Comparison of ENCODE assay signal across 8 cellular contexts in genomic region chr21:45880097-45881068, GRCh38.
DNase-seq lines count a peak whose midpoint lies in the region; ATAC-seq and TF ChIP-seq lines count a peak whose summit lies in the region.

No MANE protein-coding gene starts in this region.

- H3K4me1 ChIP-seq in GM23338 (ENCODE audit: insufficient read depth) (no peaks in the 10 kb centered on the region), endodermal cell (ENCODE audit: control insufficient read depth, insufficient read depth, low read length) (no peaks in the 10 kb centered on the region)

- H3K9me3 ChIP-seq in AG04450 (ENCODE audit: control insufficient read depth, insufficient read depth, low read length) = no peaks in the 10 kb centered on the region; the same call in 1 of the 2 replicates
- no peaks in the 10 kb centered on the region for H3K9me3 ChIP-seq in endodermal cell (ENCODE audit: control insufficient read depth, low read length)

- H4K20me1 ChIP-seq in GM23338 (replicated peaks; ENCODE audit: insufficient read depth) = no peaks in the 10 kb centered on the region

- CTCF ChIA-PET in AG04450 (lab: Charles Lee) = interaction anchor here (0.9 to 1.2 kb wide), 3 partner anchors 59 to 324 kb away, joined by 3 to 7 read pairs (median 4); no protein-coding TSS in a partner anchor
- CTCF ChIA-PET in activated CD8-positive, alpha-beta T cell treated with anti-CD3 and anti-CD28 coated beads, Interleukin-2, amount 10 ng/mL, durations not matched to agents 7 days and 5 days (lab: Charles Lee) = interaction anchor here (0.8 to 2.1 kb wide), 4 partner anchors 9 to 284 kb away, joined by 4 to 12 read pairs (median 6); no protein-coding TSS in a partner anchor

- H3K27ac ChIP-seq in AG04450 (ENCODE audit: low read depth, low read length) = no peak overlapping the region
- no peak overlapping the region for H3K27ac ChIP-seq in GM23338 (ENCODE audit: low read depth)
- H3K27ac ChIP-seq in endodermal cell (ENCODE audit: low read depth, low read length) = no peak overlapping the region

- H3K36me3 Mint-ChIP-seq in GM23338 (ENCODE audit: low read depth) (no peaks in the 10 kb centered on the region), endodermal cell (ENCODE audit: low read depth) (no peaks in the 10 kb centered on the region)
- H3K36me3 Mint-ChIP-seq in activated CD8-positive, alpha-beta T cell treated with anti-CD3 and anti-CD28 coated beads, Interleukin-2, amount 10 ng/mL, durations not matched to agents 7 days and 5 days (ENCODE audit: low read depth) = peaks cover under 1% of the 10 kb centered on the region

- 67 to 68% methylated on average over 22 to 29 of the region's 29 CpGs for WGBS in endodermal cell (ENCODE audit: insufficient coverage in 1 of 2, insufficient read length in 1 of 2), 2 experiments

- TF ChIP-seq CTCF in AG04450 (IDR thresholded peaks at IDR 0.05; ENCODE audit: low read depth, low read length) (peak; percentile 49), GM23338 (conservative IDR thresholded peaks at IDR 0.05; ENCODE audit: low read depth in 2 of 2) (peak; percentile 82 to 83), endodermal cell (conservative IDR thresholded peaks at IDR 0.05) (peak; percentile 93)

- H2AFZ ChIP-seq in GM23338 = no peak overlapping the region

- H3K79me2 ChIP-seq in GM23338 (replicated peaks; ENCODE audit: insufficient read depth) = no peaks in the 10 kb centered on the region

- H3K9me3 Mint-ChIP-seq in GM23338 (no peaks in the 10 kb centered on the region), endodermal cell (no peaks in the 10 kb centered on the region)
- peaks cover under 1% of the 10 kb centered on the region for H3K9me3 Mint-ChIP-seq in activated CD8-positive, alpha-beta T cell treated with anti-CD3 and anti-CD28 coated beads, Interleukin-2, amount 10 ng/mL, durations not matched to agents 7 days and 5 days (ENCODE audit: insufficient read depth)

- DNase-seq in AG04450 (ENCODE audit: low read depth, low spot score) (no peak), GM23338 (ENCODE audit: low spot score) (peak; percentile 96), NCI-H82 treated with DMSO at 0.1 percent for 48 hours (lab: John Stamatoyannopoulos, UW; ENCODE audit: unreplicated experiment) (peak; percentile 32), endodermal cell (peak; percentile 93), midbrain (lab: John Stamatoyannopoulos, UW) (peak; percentile 65)
- DNase-seq in activated CD8-positive, alpha-beta T cell treated with anti-CD3 and anti-CD28 coated beads, Interleukin-2, amount 10 ng/mL, durations not matched to agents 7 days and 5 days = peak; percentile 80
- peak; percentile 88 for DNase-seq in stimulated activated CD8-positive, alpha-beta memory T cell treated with anti-CD3 and anti-CD28 coated beads, Interleukin-4, amount 100 ng/mL, for 48 hours

- ATAC-seq in GM23338 (peak; percentile 96), HG03442 (IDR thresholded peaks at IDR 0.05; ENCODE audit: unreplicated experiment) (no peak)
- ATAC-seq in activated CD8-positive, alpha-beta T cell treated with anti-CD3 and anti-CD28 coated beads, Interleukin-2, amount 10 ng/mL, durations not matched to agents 7 days and 5 days = peak; percentile 82

- no peak overlapping the region for H3K4me3 ChIP-seq in AG04450 (ENCODE audit: low read depth, low read length)
- no peak overlapping the region for H3K4me3 ChIP-seq in GM23338
- H3K4me3 ChIP-seq in endodermal cell (ENCODE audit: low read length) = no peak overlapping the region

- POLR2A ChIA-PET in AG04450 (lab: Yijun Ruan, JAX) = no interaction called here
- POLR2A ChIA-PET in activated CD8-positive, alpha-beta T cell treated with anti-CD3 and anti-CD28 coated beads, Interleukin-2, amount 10 ng/mL, durations not matched to agents 7 days and 5 days (lab: Charles Lee) = no interaction called here

- no peaks in the 10 kb centered on the region for H3K36me3 ChIP-seq in GM23338 (ENCODE audit: insufficient read depth)
- H3K36me3 ChIP-seq in endodermal cell (ENCODE audit: control insufficient read depth, insufficient read depth, low read length) = no peaks in the 10 kb centered on the region

- H3F3A ChIP-seq in GM23338 (replicated peaks; ENCODE audit: low read depth) = no peaks in the 10 kb centered on the region

- H3K4me3 Mint-ChIP-seq in GM23338 (no peak overlapping the region), endodermal cell (no peak overlapping the region)
- no peak overlapping the region for H3K4me3 Mint-ChIP-seq in activated CD8-positive, alpha-beta T cell treated with anti-CD3 and anti-CD28 coated beads, Interleukin-2, amount 10 ng/mL, durations not matched to agents 7 days and 5 days

- H3K27me3 ChIP-seq in AG04450 (ENCODE audit: control insufficient read depth, insufficient read depth, low read length) = no peaks in the 10 kb centered on the region
- no peaks in the 10 kb centered on the region for H3K27me3 ChIP-seq in GM23338 (ENCODE audit: insufficient read depth)
- no peaks in the 10 kb centered on the region for H3K27me3 ChIP-seq in endodermal cell (ENCODE audit: control insufficient read depth, insufficient read depth, low read length, poor library complexity, severe bottlenecking)

- H3K4me1 Mint-ChIP-seq in GM23338 = peaks cover 2% of the 10 kb centered on the region; the same call in 1 of the 3 replicates
- H3K4me1 Mint-ChIP-seq in activated CD8-positive, alpha-beta T cell treated with anti-CD3 and anti-CD28 coated beads, Interleukin-2, amount 10 ng/mL, durations not matched to agents 7 days and 5 days (ENCODE audit: low read depth) = peaks cover 27% of the 10 kb centered on the region
- H3K4me1 Mint-ChIP-seq in endodermal cell = no peaks in the 10 kb centered on the region

- H3K27ac Mint-ChIP-seq in GM23338 (no peak overlapping the region), endodermal cell (peak overlapping the region; percentile 78)
- peak overlapping the region; percentile 30 for H3K27ac Mint-ChIP-seq in activated CD8-positive, alpha-beta T cell treated with anti-CD3 and anti-CD28 coated beads, Interleukin-2, amount 10 ng/mL, durations not matched to agents 7 days and 5 days

- peaks cover 5% of the 10 kb centered on the region for H3K27me3 Mint-ChIP-seq in GM23338 (ENCODE audit: insufficient read depth, low read depth, poor library complexity)
- peaks cover 22% of the 10 kb centered on the region for H3K27me3 Mint-ChIP-seq in activated CD8-positive, alpha-beta T cell treated with anti-CD3 and anti-CD28 coated beads, Interleukin-2, amount 10 ng/mL, durations not matched to agents 7 days and 5 days (ENCODE audit: low read depth)
- no peaks in the 10 kb centered on the region for H3K27me3 Mint-ChIP-seq in endodermal cell (ENCODE audit: insufficient read depth)

- no peak overlapping the region for H3K9ac ChIP-seq in endodermal cell (ENCODE audit: extremely low read depth, low read length, poor library complexity, severe bottlenecking)

- H3K9me2 ChIP-seq in GM23338 (ENCODE audit: insufficient read depth) = no peaks in the 10 kb centered on the region

- H3K4me2 ChIP-seq in GM23338 = no peak overlapping the region

TF ChIP-seq in GM23338, 12 proteins besides CTCF, POLR2A, EP300 and RAD21:
- TF ChIP-seq CREB1 (CRISPR knock-in tag; IDR thresholded peaks at IDR 0.05; ENCODE audit: low read depth) = no peak
- no peak for TF ChIP-seq EZH2 (IDR thresholded peaks at IDR 0.05; ENCODE audit: low read depth, unreplicated experiment)
- TF ChIP-seq NANOG (IDR thresholded peaks at IDR 0.05; ENCODE audit: borderline replicate concordance) = no peak
